In the genomic region with DNA sequence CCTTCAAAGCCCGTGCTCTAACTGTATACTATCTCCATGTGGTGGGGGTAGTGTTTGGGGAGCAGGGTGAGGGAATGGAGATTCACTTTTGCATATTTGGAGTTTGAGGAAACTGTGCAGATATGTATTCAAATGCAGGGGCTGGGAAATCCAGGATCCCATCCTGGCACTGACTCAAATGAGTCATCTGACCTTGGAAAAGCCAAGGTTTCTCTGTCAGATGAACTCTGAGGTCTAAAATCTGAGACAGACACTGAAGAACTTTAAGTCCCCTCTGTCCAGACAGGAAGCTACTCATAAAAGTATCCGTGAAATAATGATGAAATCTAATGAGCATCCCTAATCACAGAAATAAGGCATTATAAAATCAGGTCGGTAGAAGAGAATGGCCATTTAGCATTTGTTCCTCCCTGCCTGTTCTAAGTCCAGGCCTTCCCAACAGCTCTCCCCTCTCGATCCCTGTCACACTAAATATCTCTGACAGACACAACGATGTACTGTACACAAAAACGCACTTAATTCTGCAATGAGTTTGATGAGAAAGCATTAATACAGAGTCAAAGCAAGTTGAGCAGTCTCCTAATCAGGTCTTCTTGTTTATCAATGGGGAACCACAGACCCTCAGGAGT, we compare ENCODE assay signal across 1 cellular context.
TF ChIP-seq lines count a peak whose summit lies in the region.

No MANE protein-coding gene starts in this region.

TF ChIP-seq in SK-N-SH, 30 proteins besides CTCF, POLR2A, EP300 and RAD21 (continued from another document):
- TF ChIP-seq POLR2AphosphoS5 (IDR thresholded peaks at IDR 0.05; ENCODE audit: low read depth, low read length): no peak; the same call in 1 of the 2 replicates
- TF ChIP-seq ELF1 (IDR thresholded peaks at IDR 0.05): no peak
- TF ChIP-seq, protein P1, sequence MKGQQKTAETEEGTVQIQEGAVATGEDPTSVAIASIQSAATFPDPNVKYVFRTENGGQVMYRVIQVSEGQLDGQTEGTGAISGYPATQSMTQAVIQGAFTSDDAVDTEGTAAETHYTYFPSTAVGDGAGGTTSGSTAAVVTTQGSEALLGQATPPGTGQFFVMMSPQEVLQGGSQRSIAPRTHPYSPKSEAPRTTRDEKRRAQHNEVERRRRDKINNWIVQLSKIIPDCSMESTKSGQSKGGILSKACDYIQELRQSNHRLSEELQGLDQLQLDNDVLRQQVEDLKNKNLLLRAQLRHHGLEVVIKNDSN (IDR thresholded peaks at IDR 0.05; ENCODE audit: borderline replicate concordance, low read depth): no peak
- TF ChIP-seq, protein P2, sequence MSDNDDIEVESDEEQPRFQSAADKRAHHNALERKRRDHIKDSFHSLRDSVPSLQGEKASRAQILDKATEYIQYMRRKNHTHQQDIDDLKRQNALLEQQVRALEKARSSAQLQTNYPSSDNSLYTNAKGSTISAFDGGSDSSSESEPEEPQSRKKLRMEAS (IDR thresholded peaks at IDR 0.05; ENCODE audit: low read depth): no peak
- TF ChIP-seq, protein P3, sequence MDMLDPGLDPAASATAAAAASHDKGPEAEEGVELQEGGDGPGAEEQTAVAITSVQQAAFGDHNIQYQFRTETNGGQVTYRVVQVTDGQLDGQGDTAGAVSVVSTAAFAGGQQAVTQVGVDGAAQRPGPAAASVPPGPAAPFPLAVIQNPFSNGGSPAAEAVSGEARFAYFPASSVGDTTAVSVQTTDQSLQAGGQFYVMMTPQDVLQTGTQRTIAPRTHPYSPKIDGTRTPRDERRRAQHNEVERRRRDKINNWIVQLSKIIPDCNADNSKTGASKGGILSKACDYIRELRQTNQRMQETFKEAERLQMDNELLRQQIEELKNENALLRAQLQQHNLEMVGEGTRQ (IDR thresholded peaks at IDR 0.05; ENCODE audit: borderline replicate concordance, low read depth, low read length): no peak
- no peak for TF ChIP-seq MXI1 (IDR thresholded peaks at IDR 0.05; ENCODE audit: low read depth, low read length)
- TF ChIP-seq TEAD4 (IDR thresholded peaks at IDR 0.05; ENCODE audit: borderline replicate concordance, insufficient read depth): no peak
- TF ChIP-seq NFIC (IDR thresholded peaks at IDR 0.05; ENCODE audit: borderline replicate concordance): peak; percentile 83
- peak; percentile 67; the same call in 1 of the 2 replicates for TF ChIP-seq RXRA (IDR thresholded peaks at IDR 0.05; ENCODE audit: borderline replicate concordance, low read depth)
- no peak for TF ChIP-seq FOXM1 (IDR thresholded peaks at IDR 0.05; ENCODE audit: low read depth)
- TF ChIP-seq, protein P4, sequence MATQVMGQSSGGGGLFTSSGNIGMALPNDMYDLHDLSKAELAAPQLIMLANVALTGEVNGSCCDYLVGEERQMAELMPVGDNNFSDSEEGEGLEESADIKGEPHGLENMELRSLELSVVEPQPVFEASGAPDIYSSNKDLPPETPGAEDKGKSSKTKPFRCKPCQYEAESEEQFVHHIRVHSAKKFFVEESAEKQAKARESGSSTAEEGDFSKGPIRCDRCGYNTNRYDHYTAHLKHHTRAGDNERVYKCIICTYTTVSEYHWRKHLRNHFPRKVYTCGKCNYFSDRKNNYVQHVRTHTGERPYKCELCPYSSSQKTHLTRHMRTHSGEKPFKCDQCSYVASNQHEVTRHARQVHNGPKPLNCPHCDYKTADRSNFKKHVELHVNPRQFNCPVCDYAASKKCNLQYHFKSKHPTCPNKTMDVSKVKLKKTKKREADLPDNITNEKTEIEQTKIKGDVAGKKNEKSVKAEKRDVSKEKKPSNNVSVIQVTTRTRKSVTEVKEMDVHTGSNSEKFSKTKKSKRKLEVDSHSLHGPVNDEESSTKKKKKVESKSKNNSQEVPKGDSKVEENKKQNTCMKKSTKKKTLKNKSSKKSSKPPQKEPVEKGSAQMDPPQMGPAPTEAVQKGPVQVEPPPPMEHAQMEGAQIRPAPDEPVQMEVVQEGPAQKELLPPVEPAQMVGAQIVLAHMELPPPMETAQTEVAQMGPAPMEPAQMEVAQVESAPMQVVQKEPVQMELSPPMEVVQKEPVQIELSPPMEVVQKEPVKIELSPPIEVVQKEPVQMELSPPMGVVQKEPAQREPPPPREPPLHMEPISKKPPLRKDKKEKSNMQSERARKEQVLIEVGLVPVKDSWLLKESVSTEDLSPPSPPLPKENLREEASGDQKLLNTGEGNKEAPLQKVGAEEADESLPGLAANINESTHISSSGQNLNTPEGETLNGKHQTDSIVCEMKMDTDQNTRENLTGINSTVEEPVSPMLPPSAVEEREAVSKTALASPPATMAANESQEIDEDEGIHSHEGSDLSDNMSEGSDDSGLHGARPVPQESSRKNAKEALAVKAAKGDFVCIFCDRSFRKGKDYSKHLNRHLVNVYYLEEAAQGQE (IDR thresholded peaks at IDR 0.05; ENCODE audit: low read depth, low read length): no peak
- TF ChIP-seq FOXJ3 (CRISPR knock-in tag; IDR thresholded peaks at IDR 0.05): no peak
- TF ChIP-seq, protein P5, sequence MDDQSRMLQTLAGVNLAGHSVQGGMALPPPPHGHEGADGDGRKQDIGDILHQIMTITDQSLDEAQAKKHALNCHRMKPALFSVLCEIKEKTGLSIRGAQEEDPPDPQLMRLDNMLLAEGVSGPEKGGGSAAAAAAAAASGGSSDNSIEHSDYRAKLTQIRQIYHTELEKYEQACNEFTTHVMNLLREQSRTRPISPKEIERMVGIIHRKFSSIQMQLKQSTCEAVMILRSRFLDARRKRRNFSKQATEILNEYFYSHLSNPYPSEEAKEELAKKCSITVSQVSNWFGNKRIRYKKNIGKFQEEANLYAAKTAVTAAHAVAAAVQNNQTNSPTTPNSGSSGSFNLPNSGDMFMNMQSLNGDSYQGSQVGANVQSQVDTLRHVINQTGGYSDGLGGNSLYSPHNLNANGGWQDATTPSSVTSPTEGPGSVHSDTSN (IDR thresholded peaks at IDR 0.05): no peak; the same call in 1 of the 2 replicates
- TF ChIP-seq TAF1 (IDR thresholded peaks at IDR 0.05; ENCODE audit: borderline replicate concordance, low read depth, low read length): no peak
- TF ChIP-seq, protein P6, sequence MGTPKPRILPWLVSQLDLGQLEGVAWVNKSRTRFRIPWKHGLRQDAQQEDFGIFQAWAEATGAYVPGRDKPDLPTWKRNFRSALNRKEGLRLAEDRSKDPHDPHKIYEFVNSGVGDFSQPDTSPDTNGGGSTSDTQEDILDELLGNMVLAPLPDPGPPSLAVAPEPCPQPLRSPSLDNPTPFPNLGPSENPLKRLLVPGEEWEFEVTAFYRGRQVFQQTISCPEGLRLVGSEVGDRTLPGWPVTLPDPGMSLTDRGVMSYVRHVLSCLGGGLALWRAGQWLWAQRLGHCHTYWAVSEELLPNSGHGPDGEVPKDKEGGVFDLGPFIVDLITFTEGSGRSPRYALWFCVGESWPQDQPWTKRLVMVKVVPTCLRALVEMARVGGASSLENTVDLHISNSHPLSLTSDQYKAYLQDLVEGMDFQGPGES (IDR thresholded peaks at IDR 0.05; ENCODE audit: low read depth, low read length): no peak
- TF ChIP-seq MEF2A (IDR thresholded peaks at IDR 0.05; ENCODE audit: borderline replicate concordance, low read depth): no peak
- peak; percentile 33; the same call in 1 of the 2 replicates for TF ChIP-seq TCF12 (IDR thresholded peaks at IDR 0.05)
- TF ChIP-seq EZH2phosphoT487 (IDR thresholded peaks at IDR 0.05; ENCODE audit: borderline replicate concordance, low read depth): no peak
- TF ChIP-seq FOSL2 (IDR thresholded peaks at IDR 0.05; ENCODE audit: borderline replicate concordance, low read depth): peak; percentile 71; the same call in 1 of the 2 replicates
- TF ChIP-seq SMC3 (IDR thresholded peaks at IDR 0.05; ENCODE audit: low read depth, low read length): no peak
- TF ChIP-seq GABPA (IDR thresholded peaks at IDR 0.05; ENCODE audit: low read depth): no peak
- peak; percentile 71 for TF ChIP-seq JUND (IDR thresholded peaks at IDR 0.05)
